In genomic region chr9:6102336-6102994, GRCh38 we compare ENCODE assay signal across 8 cellular contexts.
DNase-seq lines count a peak whose midpoint lies in the region; ATAC-seq, FAIRE-seq and TF ChIP-seq lines count a peak whose summit lies in the region.
"Not testable (repeated sequence)": the region's sequence is repeated elsewhere in the genome, so short reads cannot be mapped to it uniquely, and the experiment has no call there.

No MANE protein-coding gene starts in this region.

- peak; percentile 98 for FAIRE-seq in H54 (lab: Jason Lieb, UNC)

- not testable (repeated sequence) for H3K4me3 Mint-ChIP-seq in activated T-helper 17 cell treated with anti-CD3 and anti-CD28 coated beads, Interleukin-2, amount 50 U/mL, for 72 hours

- peak; percentile 86 for ATAC-seq in activated T-helper 17 cell treated with anti-CD3 and anti-CD28 coated beads, Interleukin-2, amount 50 U/mL, for 72 hours (replicated peaks)

- not testable (repeated sequence) for H3K27me3 Mint-ChIP-seq in activated T-helper 17 cell treated with anti-CD3 and anti-CD28 coated beads, Interleukin-2, amount 50 U/mL, for 72 hours

- CTCF ChIA-PET in RWPE1 (lab: Yijun Ruan, JAX) = not testable (repeated sequence)

- H3K4me3 ChIP-seq in AG10803 (ENCODE audit: low read length) = not testable (repeated sequence)

- H3K36me3 Mint-ChIP-seq in activated T-helper 17 cell treated with anti-CD3 and anti-CD28 coated beads, Interleukin-2, amount 50 U/mL, for 72 hours (ENCODE audit: low read depth) = not testable (repeated sequence)

- TF ChIP-seq CTCF in AG10803 (conservative IDR thresholded peaks at IDR 0.05; ENCODE audit: low read length); RWPE1 (conservative IDR thresholded peaks at IDR 0.05; ENCODE audit: low read depth): not testable (repeated sequence)

- H3K9me3 Mint-ChIP-seq in activated T-helper 17 cell treated with anti-CD3 and anti-CD28 coated beads, Interleukin-2, amount 50 U/mL, for 72 hours = not testable (repeated sequence)

- peak overlapping the region; percentile 33 for H3K27ac Mint-ChIP-seq in activated T-helper 17 cell treated with anti-CD3 and anti-CD28 coated beads, Interleukin-2, amount 50 U/mL, for 72 hours

- DNase-seq in AG10803 (ENCODE audit: low read depth) (peak; percentile 50), H54 (ENCODE audit: insufficient read length, low spot score) (peak; percentile 17), M059J (ENCODE audit: low read depth) (peak; percentile 98), RWPE1 (ENCODE audit: low spot score) (peak; percentile 53), epithelial cell of prostate (ENCODE audit: low read depth, low spot score) (peak; percentile 99), iris pigment epithelial cell (ENCODE audit: low read depth) (peak; percentile 26), ureter (ENCODE audit: low spot score) (peak; percentile 81)

- POLR2A ChIA-PET in RWPE1 (lab: Yijun Ruan, JAX; ENCODE audit: low non-redundant PET) = not testable (repeated sequence)

- not testable (repeated sequence) for H3K4me1 Mint-ChIP-seq in activated T-helper 17 cell treated with anti-CD3 and anti-CD28 coated beads, Interleukin-2, amount 50 U/mL, for 72 hours

- H3K27ac ChIP-seq in RWPE1 = peak overlapping the region; percentile 88
- H3K27ac ChIP-seq in epithelial cell of prostate = peak overlapping the region; percentile 69

- not testable (repeated sequence) for TF ChIP-seq POLR2A in H54 (IDR thresholded peaks at IDR 0.05; ENCODE audit: low read depth, low read length)

Comparison
In these comparisons a context has a peak if more than half of its experiments do, and no peak if none do; other contexts are left out.
1. DNase-seq: peak in every context shown above with its lines; median percentile 99 in epithelial cell of prostate; 98 in M059J; 81 in ureter; 53 in RWPE1; 50 in AG10803; 26 in iris pigment epithelial cell; 17 in H54.